In the genomic region with DNA sequence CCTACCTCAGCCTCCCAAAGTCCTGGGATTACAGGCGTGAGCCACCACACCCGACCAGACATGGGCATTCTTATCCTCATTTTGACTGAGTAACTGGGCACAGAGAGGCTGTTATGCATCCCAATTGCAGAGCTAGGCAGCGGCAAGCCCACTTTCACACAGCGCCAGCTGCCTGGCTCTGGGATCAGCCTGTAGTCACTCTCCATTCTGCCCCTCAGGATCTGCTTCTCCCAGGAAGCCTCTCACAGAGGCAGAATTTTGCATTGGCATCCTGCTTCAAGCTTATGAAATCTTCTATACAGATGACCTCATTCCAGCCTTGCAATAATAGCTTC, we compare ENCODE assay signal across 9 cellular contexts. TPM values are rescaled to one million over a fixed set of nuclear protein-coding genes. Genes with fewer than 3 reads are reported as not detected.
A peak's percentile ranks its signal among the peaks of the same experiment; 100 is the strongest.
DNase-seq lines count a peak whose midpoint lies in the region; ATAC-seq, FAIRE-seq and TF ChIP-seq lines count a peak whose summit lies in the region.
"Had no signal": no experiment of that assay in that cellular context is flagged by ENCODE, and none has a peak within 500 bp of the region (broad histone marks: within the 10 kb centered on the region; RNA-seq: fewer than 3 reads in every experiment).

No MANE protein-coding gene starts in this region.

- H3K27me3 ChIP-seq in heart right ventricle = no peaks in the 10 kb centered on the region
- no peaks in the 10 kb centered on the region for H3K27me3 ChIP-seq in small intestine (ENCODE audit: control insufficient read depth in 2 of 2, insufficient read depth in 2 of 2, low read length in 2 of 2)

- H3K27ac Mint-ChIP-seq in Calu3 (ENCODE audit: unreplicated experiment) (peak overlapping the region; percentile 97), immature natural killer cell (no peak overlapping the region)

- intact Hi-C loops in Calu3 (cut with micrococcal nuclease; ENCODE audit: unreplicated experiment) = loop anchor here (1.0 to 5.0 kb wide), 3 partner anchors 12 to 41 kb away; no protein-coding TSS in a partner anchor
- intact Hi-C loops in heart right ventricle (cut with DNase I) = loop anchor here in 4 of 10 donors (2.0 to 5.0 kb wide), 4 partner anchors 29 to 46 kb away; partner anchors contain the start of genes FLOT1 (in 3 of the 4) and IER3 (in 2 of the 4)

- 80 to 86% methylated on average over 4 of the region's 4 CpGs for WGBS in heart right ventricle, 2 donors
- WGBS in small intestine, 3 donors = 73 to 86% (median 85%) methylated on average over 4 of the region's 4 CpGs

- H3K4me1 Mint-ChIP-seq in Calu3 (ENCODE audit: low read depth, unreplicated experiment) (peaks cover 62% of the 10 kb centered on the region), immature natural killer cell (peaks cover 9 to 12% of the 10 kb centered on the region in 2 donors)

- CTCF ChIA-PET in Calu3 (lab: Charles Lee) = interaction anchor here (0.8 to 2.5 kb wide), 24 partner anchors 8 to 267 kb away, joined by 3 to 27 read pairs (median 6); partner anchors contain the start of genes FLOT1, IER3 and VARS2

- FAIRE-seq in small intestine (lab: Jason Lieb, UNC) = no peak

- H3K27ac ChIP-seq in heart right ventricle = peak overlapping the region; percentile 74 to 97 (median 94)
- peak overlapping the region; percentile 46 to 96 for H3K27ac ChIP-seq in small intestine (ENCODE audit: low read depth in 1 of 2, low read length in 1 of 2)

- TF ChIP-seq CTCF in Calu3 (IDR thresholded peaks at IDR 0.05; ENCODE audit: unreplicated experiment) (no peak), WI38 (IDR thresholded peaks at IDR 0.05; ENCODE audit: low read depth, low read length) (no peak), heart right ventricle (IDR thresholded peaks at IDR 0.05) (no peak)

- H3K36me3 ChIP-seq in heart right ventricle (no peaks in the 10 kb centered on the region), small intestine (ENCODE audit: control insufficient read depth in 2 of 2, insufficient read depth in 2 of 2, low read length in 2 of 2) (no peaks in the 10 kb centered on the region)

- no peaks in the 10 kb centered on the region for H3K9me3 ChIP-seq in heart right ventricle
- H3K9me3 ChIP-seq in small intestine (ENCODE audit: control insufficient read depth, low read depth) = no peaks in the 10 kb centered on the region

- H3K4me1 ChIP-seq in heart right ventricle = peaks cover 25 to 100% (median 51%) of the 10 kb centered on the region in 9 donors
- H3K4me1 ChIP-seq in small intestine (ENCODE audit: control insufficient read depth in 2 of 2, insufficient read depth in 1 of 2, low read depth in 1 of 2, low read length in 1 of 2) = peaks cover 0 to 6% of the 10 kb centered on the region in 2 donors

- BruUV-seq in Calu3 (replicated peaks; lab: Mats Ljungman, UMichigan) = TSS peak; percentile 99

- H3K4me3 ChIP-seq in WI38 (ENCODE audit: low read depth, low read length) = peak overlapping the region; percentile 27
- H3K4me3 ChIP-seq in heart right ventricle = peak overlapping the region in 6 of 10 donors; percentile 2 to 33 (median 20)
- H3K4me3 ChIP-seq in small intestine (ENCODE audit: low read depth in 1 of 2, low read length in 2 of 2) = no peak overlapping the region

- no peaks in the 10 kb centered on the region for H3K27me3 Mint-ChIP-seq in Calu3 (ENCODE audit: unreplicated experiment)
- H3K27me3 Mint-ChIP-seq in immature natural killer cell (ENCODE audit: low read depth in 3 of 3) = peaks cover 0 to 5% (median 3%) of the 10 kb centered on the region in 3 donors

- peaks cover 3% of the 10 kb centered on the region for H3K9me3 Mint-ChIP-seq in Calu3 (ENCODE audit: low read depth, unreplicated experiment)
- H3K9me3 Mint-ChIP-seq in immature natural killer cell = peaks cover 0 to 1% (median 0%) of the 10 kb centered on the region in 6 donors

- DNase-seq in Calu3 = no peak
- DNase-seq in heart right ventricle = peak in 1 of 2 donors; percentile 43
- no peak for DNase-seq in small intestine
- DNase-seq in COR-L47 (lab: John Stamatoyannopoulos, UW) = no peak
- DNase-seq in immature natural killer cell = no peak
- DNase-seq: SIG-M5 had no signal

- peaks cover 35% of the 10 kb centered on the region for H3K36me3 Mint-ChIP-seq in Calu3 (ENCODE audit: insufficient read depth, unreplicated experiment)
- H3K36me3 Mint-ChIP-seq in immature natural killer cell = no peaks in the 10 kb centered on the region

- H3K4me3 Mint-ChIP-seq in Calu3 (ENCODE audit: low read depth, unreplicated experiment) (peak overlapping the region; percentile 45), immature natural killer cell (no peak overlapping the region)

- peak in 6 of 8 donors; percentile 15 to 68 (median 38) for ATAC-seq in heart right ventricle
- ATAC-seq in HG03460 (IDR thresholded peaks at IDR 0.05; ENCODE audit: unreplicated experiment) = no peak
- no peak for ATAC-seq in GM18498 (IDR thresholded peaks at IDR 0.05; ENCODE audit: unreplicated experiment)

RNA-seq across cellular contexts. Expression of gene IER3, which starts 37.0 kb away (rescaled TPM):
- total RNA-seq in Calu3 (2022) (270 and 458 TPM in 2 replicates), heart right ventricle (100 to 1,000 TPM in 6 of 10 donors, 10 to 100 TPM in 4; 15.6 to 309 (median 115) TPM)
- polyA plus RNA-seq in heart right ventricle (10 to 100 TPM; 25.3 to 93.9 TPM), small intestine (10 to 100 TPM; 13.6 to 69.5 (median 15.7) TPM), immature natural killer cell (1 to 10 TPM; 1.0 to 2.7 (median 1.6) TPM)

RNA-seq across cellular contexts. Expression of gene FLOT1, which starts 38.8 kb away (rescaled TPM):
- 240 and 243 TPM in 2 replicates for total RNA-seq in Calu3 (2022)
- total RNA-seq in heart right ventricle = 100 to 1,000 TPM; 158 to 280 (median 184) TPM
- polyA plus RNA-seq in heart right ventricle = 100 to 1,000 TPM; 233 to 317 TPM
- polyA plus RNA-seq in small intestine = 100 to 1,000 TPM; 134 to 166 (median 153) TPM
- 100 to 1,000 TPM; 148 to 214 (median 174) TPM for polyA plus RNA-seq in immature natural killer cell

Comparison
In these comparisons a context has a peak if more than half of its experiments do, and no peak if none do; other contexts are left out.
1. H3K4me3 ChIP-seq: peak in WI38 (single experiment) and heart right ventricle (6 of 10); none in small intestine (0 of 2).
2. ATAC-seq: peak in heart right ventricle (6 of 8); none in HG03460 (single experiment) and GM18498 (single experiment).